8 cellular contexts compared by ENCODE assay signal in the genomic region with DNA sequence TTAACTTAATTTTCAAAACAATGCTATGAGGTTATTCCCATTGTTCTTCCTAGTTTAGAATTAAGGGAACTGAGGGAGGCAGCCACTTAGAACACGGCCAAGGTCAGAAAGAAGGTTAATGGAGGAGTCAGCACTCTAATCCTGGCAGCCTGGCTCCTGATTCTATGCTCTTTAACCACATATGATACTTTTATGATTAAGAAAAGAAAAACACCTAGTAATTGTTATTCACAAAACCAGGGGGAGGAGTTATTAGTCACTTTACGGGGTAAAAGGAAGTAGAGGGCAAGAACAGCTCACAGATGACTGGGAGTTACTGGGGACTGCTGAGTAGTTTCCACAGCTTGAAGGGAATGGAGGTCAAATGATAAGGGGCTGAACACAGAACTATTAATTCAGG. TPM values are rescaled to one million over a fixed set of nuclear protein-coding genes. Genes with fewer than 3 reads are reported as not detected.
DNase-seq lines count a peak whose midpoint lies in the region; ATAC-seq and TF ChIP-seq lines count a peak whose summit lies in the region.
"Had no signal": no experiment of that assay in that cellular context is flagged by ENCODE, and none has a peak within 500 bp of the region (broad histone marks: within the 10 kb centered on the region; RNA-seq: fewer than 3 reads in every experiment).

No MANE protein-coding gene starts in this region.

- no peaks in the 10 kb centered on the region for H3K36me3 Mint-ChIP-seq in naive thymus-derived CD4-positive, alpha-beta T cell

- no peaks in the 10 kb centered on the region for H3K9me3 ChIP-seq in WERI-Rb-1 (ENCODE audit: severe bottlenecking)
- H3K9me3 ChIP-seq in naive thymus-derived CD4-positive, alpha-beta T cell (ENCODE audit: control insufficient read depth in 2 of 3, low read length in 3 of 3) = no peaks in the 10 kb centered on the region
- H3K9me3 ChIP-seq: upper lobe of left lung had no signal

- CTCF ChIA-PET in naive thymus-derived CD4-positive, alpha-beta T cell (lab: Charles Lee) = interaction anchor here (1.0 kb wide), 1 partner anchor 22 kb away, joined by 3 read pairs; no protein-coding TSS in a partner anchor

- POLR2A ChIA-PET in naive thymus-derived CD4-positive, alpha-beta T cell (lab: Charles Lee) = no interaction called here

- H3K4me1 Mint-ChIP-seq in naive thymus-derived CD4-positive, alpha-beta T cell = peaks cover 0 to 5% (median 0%) of the 10 kb centered on the region in 7 donors

- intact Hi-C loops in naive thymus-derived CD4-positive, alpha-beta T cell (cut with micrococcal nuclease) = no loop called here

- H3K27me3 ChIP-seq in WERI-Rb-1 (ENCODE audit: insufficient read depth, low read depth, severe bottlenecking) = no peaks in the 10 kb centered on the region
- no peaks in the 10 kb centered on the region for H3K27me3 ChIP-seq in naive thymus-derived CD4-positive, alpha-beta T cell (ENCODE audit: control insufficient read depth in 2 of 2, insufficient read depth in 2 of 2, low read length in 2 of 2)
- H3K27me3 ChIP-seq: upper lobe of left lung had no signal

- TF ChIP-seq CTCF in WERI-Rb-1 (IDR thresholded peaks at IDR 0.05; ENCODE audit: low read depth, low read length) = no peak

- DNase-seq in WERI-Rb-1 = no peak
- DNase-seq in naive thymus-derived CD4-positive, alpha-beta T cell = no peak
- no peak for DNase-seq in SW 1271 (lab: John Stamatoyannopoulos, UW)
- DNase-seq in NCI-H1092 (lab: John Stamatoyannopoulos, UW) = no peak
- DNase-seq in NCI-H146 treated with DMSO at 0.1 percent for 48 hours (lab: John Stamatoyannopoulos, UW; ENCODE audit: unreplicated experiment) = no peak
- DNase-seq: upper lobe of left lung had no signal

- no peak overlapping the region for H3K27ac Mint-ChIP-seq in naive thymus-derived CD4-positive, alpha-beta T cell

- H3K27me3 Mint-ChIP-seq in naive thymus-derived CD4-positive, alpha-beta T cell = peaks cover 0 to 4% (median 0%) of the 10 kb centered on the region in 5 donors

- no peak overlapping the region for H3K4me3 ChIP-seq in WERI-Rb-1 (ENCODE audit: low read depth, low read length)
- H3K4me3 ChIP-seq in naive thymus-derived CD4-positive, alpha-beta T cell (ENCODE audit: low read length) = no peak overlapping the region
- H3K4me3 ChIP-seq: upper lobe of left lung had no signal

- H3K9me3 Mint-ChIP-seq in naive thymus-derived CD4-positive, alpha-beta T cell = no peaks in the 10 kb centered on the region

- H3K4me1 ChIP-seq in naive thymus-derived CD4-positive, alpha-beta T cell (ENCODE audit: control insufficient read depth in 2 of 2, insufficient read depth in 2 of 2, low read length in 2 of 2) = no peaks in the 10 kb centered on the region

- ATAC-seq in GM19328 (IDR thresholded peaks at IDR 0.05; ENCODE audit: unreplicated experiment) = peak; percentile 68
- peak; percentile 77 for ATAC-seq in HG03039 (IDR thresholded peaks at IDR 0.05; ENCODE audit: unreplicated experiment)
- ATAC-seq in naive thymus-derived CD4-positive, alpha-beta T cell = peak; percentile 70

- no peaks in the 10 kb centered on the region for H3K36me3 ChIP-seq in WERI-Rb-1
- no peaks in the 10 kb centered on the region for H3K36me3 ChIP-seq in naive thymus-derived CD4-positive, alpha-beta T cell (ENCODE audit: control insufficient read depth in 2 of 3, insufficient read depth in 3 of 3, low read length in 3 of 3)
- H3K36me3 ChIP-seq: upper lobe of left lung had no signal

- no peak overlapping the region for H3K4me3 Mint-ChIP-seq in naive thymus-derived CD4-positive, alpha-beta T cell

- H3K27ac ChIP-seq in WERI-Rb-1 = peak overlapping the region; percentile 71
- H3K27ac ChIP-seq in naive thymus-derived CD4-positive, alpha-beta T cell (ENCODE audit: low read depth, low read length) = no peak overlapping the region

RNA-seq across cellular contexts. Expression of gene GADD45A, which starts 38.6 kb away (rescaled TPM):
- total RNA-seq in naive thymus-derived CD4-positive, alpha-beta T cell = 10 to 100 TPM; 15.0 to 70.4 (median 24.2) TPM
- polyA plus RNA-seq in naive thymus-derived CD4-positive, alpha-beta T cell = 1 to 10 TPM; 7.0 to 8.3 TPM
